Comparison of ENCODE assay signal across 9 cellular contexts in genomic region chr15:23477920-23478319, GRCh38. TPM values are rescaled to one million over a fixed set of nuclear protein-coding genes. Genes with fewer than 3 reads are reported as not detected.
"Had no signal": no experiment of that assay in that cellular context is flagged by ENCODE, and none has a peak within 500 bp of the region (broad histone marks: within the 10 kb centered on the region; RNA-seq: fewer than 3 reads in every experiment).

No MANE protein-coding gene starts in this region.

- H3K4me3 ChIP-seq: GM12878 had no signal

- FAIRE-seq: G401.6, GM12878, GM12891, GM12892, GM18507, GM19239 had no signal

- ATAC-seq: GM12878 had no signal

- DNase-seq: GDM1, GF-D8 had no signal

RNA-seq across cellular contexts. Expression of gene GOLGA6L2, which starts 30.9 kb away (rescaled TPM):
- total RNA-seq: G401, GM12878 had no signal
- polyA plus RNA-seq: GM12878 had no signal
